Comparison of ENCODE assay signal across 27 cellular contexts in genomic region chrY:7182591-7182990, GRCh38.
DNase-seq lines count a peak whose midpoint lies in the region; ATAC-seq and TF ChIP-seq lines count a peak whose summit lies in the region.
"Had no signal": no experiment of that assay in that cellular context is flagged by ENCODE, and none has a peak within 500 bp of the region (broad histone marks: within the 10 kb centered on the region; RNA-seq: fewer than 3 reads in every experiment).

No MANE protein-coding gene starts in this region.

- no peaks in the 10 kb centered on the region for H3K9me3 Mint-ChIP-seq in Calu3 (ENCODE audit: low read depth, unreplicated experiment)
- H3K9me3 Mint-ChIP-seq: CD4-positive, alpha-beta T cell; CD8-positive, alpha-beta memory T cell had no signal

- H3K4me3 Mint-ChIP-seq in Calu3 (ENCODE audit: low read depth, unreplicated experiment): no peak overlapping the region
- H3K4me3 Mint-ChIP-seq: B cell; CD14-positive monocyte; CD4-positive, alpha-beta memory T cell; CD4-positive, alpha-beta T cell; CD4-positive, CD25-positive, alpha-beta regulatory T cell; CD8-positive, alpha-beta memory T cell; CD8-positive, alpha-beta T cell had no signal

- no peak for ATAC-seq in HG03280 (IDR thresholded peaks at IDR 0.05; ENCODE audit: unreplicated experiment)
- ATAC-seq: A549; CD8-positive, alpha-beta T cell had no signal

- DNase-seq in G401 (ENCODE audit: low spot score) (peak; percentile 76), cerebellar cortex (ENCODE audit: low spot score) (peak; percentile 71), cerebellum (ENCODE audit: low spot score) (peak; percentile 15), ureter (ENCODE audit: low spot score) (no peak), Calu3 (no peak)
- DNase-seq: 8988T; ACHN; AML-193; BE2C; Caco-2; CD4-positive, alpha-beta memory T cell; CD4-positive, alpha-beta T cell; CD4-positive, CD25-positive, alpha-beta regulatory T cell; CD8-positive, alpha-beta memory T cell; CD8-positive, alpha-beta T cell; COR-L47; DMS 273 treated with DMSO at 0.1 percent for 48 hours; DMS153; DMS53; DMS79; DMS79 treated with DMSO at 0.1 percent for 48 hours; DND-41; EL had no signal

- CTCF ChIA-PET in Calu3 (lab: Charles Lee): no interaction called here

- intact Hi-C loops in Calu3 (cut with micrococcal nuclease; ENCODE audit: unreplicated experiment): no loop called here

- no peak overlapping the region for H3K27ac Mint-ChIP-seq in Calu3 (ENCODE audit: unreplicated experiment)
- H3K27ac Mint-ChIP-seq: B cell; CD14-positive monocyte; CD4-positive, alpha-beta memory T cell; CD4-positive, alpha-beta T cell; CD4-positive, CD25-positive, alpha-beta regulatory T cell; CD8-positive, alpha-beta memory T cell; CD8-positive, alpha-beta T cell had no signal

- H3K4me1 Mint-ChIP-seq in Calu3 (ENCODE audit: low read depth, unreplicated experiment): no peaks in the 10 kb centered on the region
- H3K4me1 Mint-ChIP-seq: B cell; CD14-positive monocyte; CD4-positive, alpha-beta memory T cell; CD4-positive, CD25-positive, alpha-beta regulatory T cell; CD8-positive, alpha-beta memory T cell had no signal

- no TSS peak for BruUV-seq in Calu3 (replicated peaks; lab: Mats Ljungman, UMichigan)

- H3K36me3 Mint-ChIP-seq in Calu3 (ENCODE audit: insufficient read depth, unreplicated experiment): no peaks in the 10 kb centered on the region
- H3K36me3 Mint-ChIP-seq: CD14-positive monocyte; CD4-positive, CD25-positive, alpha-beta regulatory T cell; CD8-positive, alpha-beta memory T cell; CD8-positive, alpha-beta T cell had no signal

- H3K27me3 Mint-ChIP-seq in Calu3 (ENCODE audit: unreplicated experiment): no peaks in the 10 kb centered on the region
- H3K27me3 Mint-ChIP-seq: B cell; CD4-positive, alpha-beta memory T cell; CD4-positive, alpha-beta T cell; CD8-positive, alpha-beta memory T cell had no signal

- in situ Hi-C loops in G401 (cut with HindIII; ENCODE audit: low sequenced_read_pairs): no loop called here

- TF ChIP-seq CTCF in Calu3 (IDR thresholded peaks at IDR 0.05; ENCODE audit: unreplicated experiment): no peak

Comparison
In these comparisons a context has a peak if more than half of its experiments do, and no peak if none do; other contexts are left out.
1. DNase-seq: peak in G401 (single experiment), cerebellar cortex (single experiment) and cerebellum (single experiment); none in ureter (single experiment) and Calu3 (single experiment).